In the genomic region with DNA sequence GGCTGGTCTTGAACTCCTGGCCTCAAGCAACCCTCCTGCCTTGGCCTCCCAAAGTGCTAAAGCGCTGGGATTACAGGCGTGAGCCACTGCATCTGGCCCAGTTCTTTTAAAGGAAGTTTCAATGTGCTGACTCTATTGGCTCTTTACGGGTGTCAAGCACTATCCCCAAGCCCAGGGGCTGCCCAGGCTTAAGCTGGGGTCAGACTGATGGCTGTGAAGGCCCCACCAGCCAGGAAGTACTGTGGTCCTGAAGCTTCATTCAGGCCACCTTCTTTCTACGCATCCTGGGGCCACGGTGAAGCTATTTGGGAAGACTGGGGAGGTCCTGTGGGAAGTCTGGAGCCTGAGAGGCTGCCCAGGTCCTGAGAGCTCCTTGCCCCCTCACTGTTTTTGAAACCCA, we compare ENCODE assay signal across 31 cellular contexts. TPM values are rescaled to one million over a fixed set of nuclear protein-coding genes. Genes with fewer than 3 reads are reported as not detected.
"Had no signal": no experiment of that assay in that cellular context is flagged by ENCODE, and none has a peak within 500 bp of the region (broad histone marks: within the 10 kb centered on the region; RNA-seq: fewer than 3 reads in every experiment).

No MANE protein-coding gene starts in this region.

- H3K27ac ChIP-seq: stomach, suprapubic skin, testis, thoracic aorta, thyroid gland, tibial artery, tibial nerve, transverse colon, upper lobe of left lung, upper lobe of right lung, uterus, vagina had no signal

- H3K36me3 ChIP-seq: stomach, suprapubic skin, thoracic aorta, thyroid gland, tibial artery, tibial nerve, transverse colon, upper lobe of left lung, upper lobe of right lung, uterus, vagina had no signal

- DNase-seq: stimulated activated CD4-positive, alpha-beta T cell treated with anti-CD3 and anti-CD28 coated beads, Interleukin-2, amount 100 ng/mL, for 48 hours; stimulated activated CD4-positive, alpha-beta T cell treated with anti-CD3 and anti-CD28 coated beads, Interleukin-4, amount 100 ng/mL, for 1 hour; stimulated activated CD4-positive, alpha-beta T cell treated with anti-CD3 and anti-CD28 coated beads, Interleukin-4, amount 100 ng/mL, for 24 hours; stimulated activated CD4-positive, alpha-beta T cell treated with anti-CD3 and anti-CD28 coated beads, Interleukin-4, amount 100 ng/mL, for 4 hours; stimulated activated CD8-positive, alpha-beta memory T cell treated with anti-CD3 and anti-CD28 coated beads, Interleukin-4, amount 100 ng/mL, for 48 hours; stimulated activated naive B cell treated with anti-CD40 and anti-IgM and Interleukin-4, amounts not matched to agents 10 μg/mL and 1 μg/mL and 100 μg/mL, for 72 hours; stimulated activated naive CD4-positive, alpha-beta T cell; stimulated activated naive CD4-positive, alpha-beta T cell treated with Interleukin-2 at 50 U/mL for 16 hours; stimulated activated naive CD8-positive, alpha-beta T cell treated with anti-CD3 and anti-CD28 coated beads, Interleukin-15, Interleukin-2, amounts not matched to agents 100 U/mL and 50 U/mL, for 24 hours; stomach; substantia nigra; testis; tibial artery; transverse colon; trophoblast cell; upper lobe of left lung; upper lobe of right lung; uterus had no signal

- H3K4me1 ChIP-seq: stomach, testis, tibial artery, tibial nerve, upper lobe of left lung, upper lobe of right lung, uterus had no signal

- ATAC-seq: stimulated activated effector memory CD8-positive, alpha-beta T cell treated with anti-CD3 and anti-CD28 coated beads, Interleukin-12 subunit alpha, Interleukin-12 subunit beta, amount 100 ng/mL, for 72 hours; stimulated activated memory B cell treated with anti-CD40 and anti-IgM and Interleukin-4, amounts not matched to agents 10 μg/mL and 1 μg/mL and 100 μg/mL, for 72 hours; stimulated activated naive B cell treated with anti-CD40 and anti-IgM and Interleukin-4, amounts not matched to agents 10 μg/mL and 1 μg/mL and 100 μg/mL, for 72 hours; stimulated activated naive CD8-positive, alpha-beta T cell treated with anti-CD3 and anti-CD28 coated beads, Interleukin-15, Interleukin-2, amounts not matched to agents 100 U/mL and 50 U/mL, for 24 hours; upper lobe of right lung had no signal

- H3K4me3 ChIP-seq: stomach, suprapubic skin, testis, thoracic aorta, thyroid gland, tibial artery, tibial nerve, transverse colon, upper lobe of left lung, upper lobe of right lung, uterus, vagina had no signal

- H3K9me3 ChIP-seq: stomach, suprapubic skin, testis, thoracic aorta, thyroid gland, tibial artery, tibial nerve, transverse colon, upper lobe of left lung, upper lobe of right lung, uterus, vagina had no signal

- H3K27ac Mint-ChIP-seq: stimulated activated effector memory CD8-positive, alpha-beta T cell treated with anti-CD3 and anti-CD28 coated beads, Interleukin-12 subunit alpha, Interleukin-12 subunit beta, amount 100 ng/mL, for 72 hours; stimulated activated memory B cell treated with anti-CD40 and anti-IgM and Interleukin-4, amounts not matched to agents 10 μg/mL and 1 μg/mL and 100 μg/mL, for 72 hours; stimulated activated naive B cell treated with anti-CD40 and anti-IgM and Interleukin-4, amounts not matched to agents 10 μg/mL and 1 μg/mL and 100 μg/mL, for 72 hours; stimulated activated naive CD8-positive, alpha-beta T cell treated with anti-CD3 and anti-CD28 coated beads, Interleukin-15, Interleukin-2, amounts not matched to agents 100 ng/mL and 50 ng/mL, for 24 hours; type B pancreatic cell had no signal

- H3K9me3 Mint-ChIP-seq: stimulated activated effector memory CD8-positive, alpha-beta T cell treated with anti-CD3 and anti-CD28 coated beads, Interleukin-12 subunit alpha, Interleukin-12 subunit beta, amount 100 ng/mL, for 72 hours; stimulated activated memory B cell treated with anti-CD40 and anti-IgM and Interleukin-4, amounts not matched to agents 10 μg/mL and 1 μg/mL and 100 μg/mL, for 72 hours; stimulated activated naive B cell treated with anti-CD40 and anti-IgM and Interleukin-4, amounts not matched to agents 10 μg/mL and 1 μg/mL and 100 μg/mL, for 72 hours; stimulated activated naive CD8-positive, alpha-beta T cell treated with anti-CD3 and anti-CD28 coated beads, Interleukin-15, Interleukin-2, amounts not matched to agents 100 ng/mL and 50 ng/mL, for 24 hours; type B pancreatic cell had no signal

- H3K27me3 ChIP-seq: testis, thyroid gland, tibial nerve, transverse colon, upper lobe of left lung, upper lobe of right lung, uterus, vagina had no signal

- H3K27me3 Mint-ChIP-seq: stimulated activated memory B cell treated with anti-CD40 and anti-IgM and Interleukin-4, amounts not matched to agents 10 μg/mL and 1 μg/mL and 100 μg/mL, for 72 hours; stimulated activated naive CD8-positive, alpha-beta T cell treated with anti-CD3 and anti-CD28 coated beads, Interleukin-15, Interleukin-2, amounts not matched to agents 100 ng/mL and 50 ng/mL, for 24 hours had no signal

- H3K4me3 Mint-ChIP-seq: stimulated activated effector memory CD8-positive, alpha-beta T cell treated with anti-CD3 and anti-CD28 coated beads, Interleukin-12 subunit alpha, Interleukin-12 subunit beta, amount 100 ng/mL, for 72 hours; stimulated activated memory B cell treated with anti-CD40 and anti-IgM and Interleukin-4, amounts not matched to agents 10 μg/mL and 1 μg/mL and 100 μg/mL, for 72 hours; stimulated activated naive B cell treated with anti-CD40 and anti-IgM and Interleukin-4, amounts not matched to agents 10 μg/mL and 1 μg/mL and 100 μg/mL, for 72 hours; stimulated activated naive CD8-positive, alpha-beta T cell treated with anti-CD3 and anti-CD28 coated beads, Interleukin-15, Interleukin-2, amounts not matched to agents 100 ng/mL and 50 ng/mL, for 24 hours; type B pancreatic cell had no signal

RNA-seq across cellular contexts. Expression of a gene that starts 8.0 kb away (rescaled TPM):
- total RNA-seq: subcutaneous adipose tissue, temporal lobe, testis, thoracic aorta, thyroid gland, tibial nerve, upper lobe of right lung, uterus had no signal

RNA-seq across cellular contexts. Expression of a gene that starts 43.7 kb away (rescaled TPM):
- total RNA-seq: stomach, subcutaneous adipose tissue, suprapubic skin, temporal lobe, thoracic aorta, thyroid gland, tibial nerve, transverse colon, upper lobe of left lung, upper lobe of right lung, ureter, urinary bladder, uterus, vagina had no signal

RNA-seq across cellular contexts. Expression of a gene that starts 59.7 kb away (rescaled TPM):
- total RNA-seq: stomach, subcutaneous adipose tissue, suprapubic skin, temporal lobe, thoracic aorta, thyroid gland, tibial nerve, transverse colon, upper lobe of left lung, upper lobe of right lung, ureter, urinary bladder, uterus, vagina had no signal
